Comparison of ENCODE assay signal across 12 cellular contexts in the genomic region with DNA sequence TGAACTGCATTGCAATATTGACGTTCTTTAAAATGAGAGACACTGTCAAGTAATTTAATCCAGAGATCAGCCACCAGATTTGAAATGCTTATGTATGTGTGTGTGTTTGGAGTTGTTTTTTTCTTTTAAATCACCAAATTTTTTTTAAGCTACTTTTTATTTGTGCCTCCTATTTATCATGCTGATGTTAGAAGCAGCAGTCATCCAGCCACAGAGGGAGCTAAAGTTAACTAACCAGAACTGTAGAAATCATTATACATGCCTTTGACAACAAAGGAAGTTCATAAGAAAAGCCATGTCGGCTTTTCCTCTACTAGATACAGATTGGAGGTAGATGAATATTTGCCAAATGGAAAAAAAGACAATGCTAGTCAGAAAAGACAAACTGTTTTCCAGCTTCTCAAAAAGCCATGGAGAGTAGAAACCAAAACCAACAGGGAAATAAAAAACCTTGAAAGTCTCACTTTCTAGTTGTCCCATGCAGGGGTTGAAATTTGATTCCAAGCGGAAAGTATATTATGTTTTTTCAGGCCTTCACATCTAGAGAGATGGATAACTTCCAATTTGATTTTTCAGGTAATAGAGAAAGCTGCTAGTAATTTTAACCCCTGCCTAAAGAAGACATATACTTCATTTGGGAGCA. TPM values are rescaled to one million over a fixed set of nuclear protein-coding genes. Genes with fewer than 3 reads are reported as not detected.
DNase-seq lines count a peak whose midpoint lies in the region; ATAC-seq, FAIRE-seq and TF ChIP-seq lines count a peak whose summit lies in the region.
"Had no signal": no experiment of that assay in that cellular context is flagged by ENCODE, and none has a peak within 500 bp of the region (broad histone marks: within the 10 kb centered on the region; RNA-seq: fewer than 3 reads in every experiment).

No MANE protein-coding gene starts in this region.

- no peak overlapping the region for H3K27ac Mint-ChIP-seq in activated CD4-positive, alpha-beta T cell treated with anti-CD3 and anti-CD28 coated beads for 36 hours
- no peak overlapping the region for H3K27ac Mint-ChIP-seq in activated naive CD4-positive, alpha-beta T cell treated with anti-CD3 and anti-CD28 coated beads for 36 hours

- no peak overlapping the region for H3K4me3 Mint-ChIP-seq in activated CD4-positive, alpha-beta T cell treated with anti-CD3 and anti-CD28 coated beads for 36 hours
- no peak overlapping the region for H3K4me3 Mint-ChIP-seq in activated naive CD4-positive, alpha-beta T cell treated with anti-CD3 and anti-CD28 coated beads for 36 hours

- 0 out of 2 replicates have a peak, but pooled peaks have one; percentile 14 for TF ChIP-seq CTCF in AG10803 (conservative IDR thresholded peaks at IDR 0.05; ENCODE audit: low read length)
- TF ChIP-seq CTCF in fibroblast of the aortic adventitia (IDR thresholded peaks at IDR 0.05; ENCODE audit: insufficient read depth, low read length), result peak; percentile 9

- no peak overlapping the region for H3K4me3 ChIP-seq in AG10803 (ENCODE audit: low read length)
- no peak overlapping the region for H3K4me3 ChIP-seq in fibroblast of the aortic adventitia (ENCODE audit: low read depth, low read length)
- H3K4me3 ChIP-seq in MG63, result no peak overlapping the region

- no peaks in the 10 kb centered on the region for H3K9me3 ChIP-seq in MG63

- DNase-seq in AG10803 (ENCODE audit: low read depth), result peak; percentile 18
- peak; percentile 16 for DNase-seq in NCI-H526 treated with DMSO at 0.1 percent for 48 hours (lab: John Stamatoyannopoulos, UW)
- no peak for DNase-seq in fibroblast of the aortic adventitia (ENCODE audit: low read depth)
- DNase-seq in islet precursor cell, result no peak
- DNase-seq in activated CD4-positive, alpha-beta T cell treated with anti-CD3 and anti-CD28 coated beads for 36 hours, result no peak
- no peak for DNase-seq in activated naive CD4-positive, alpha-beta T cell treated with anti-CD3 and anti-CD28 coated beads for 36 hours
- no peak for DNase-seq in MG63
- DNase-seq: activated T-cell treated with anti-CD3 and anti-CD28 coated beads, Interleukin-2, amount 50 U/mL, for 48 hours; naive B cell; NCI-H1694 treated with DMSO at 0.1 percent for 48 hours; stimulated activated CD4-positive, alpha-beta T cell treated with anti-CD3 and anti-CD28 coated beads, Interleukin-12 subunit alpha, Interleukin-12 subunit beta, amount 100 ng/mL, for 4 hours had no signal

- FAIRE-seq in G401.6 (lab: Jason Lieb, UNC), result peak; percentile 85

- H3K4me1 Mint-ChIP-seq in activated CD4-positive, alpha-beta T cell treated with anti-CD3 and anti-CD28 coated beads for 36 hours, result peaks cover 57% of the 10 kb centered on the region
- H3K4me1 Mint-ChIP-seq in activated naive CD4-positive, alpha-beta T cell treated with anti-CD3 and anti-CD28 coated beads for 36 hours (ENCODE audit: low read depth), result peaks cover 51% of the 10 kb centered on the region

- no peaks in the 10 kb centered on the region for H3K9me3 Mint-ChIP-seq in activated CD4-positive, alpha-beta T cell treated with anti-CD3 and anti-CD28 coated beads for 36 hours (ENCODE audit: low read depth)
- H3K9me3 Mint-ChIP-seq in activated naive CD4-positive, alpha-beta T cell treated with anti-CD3 and anti-CD28 coated beads for 36 hours, result no peaks in the 10 kb centered on the region
- H3K9me3 Mint-ChIP-seq: naive B cell had no signal

- ATAC-seq in activated CD4-positive, alpha-beta T cell treated with anti-CD3 and anti-CD28 coated beads for 36 hours, result no peak

- H3K36me3 ChIP-seq in MG63, result peaks cover 14% of the 10 kb centered on the region; the same call in 1 of the 2 replicates

- POLR2A ChIA-PET in activated CD4-positive, alpha-beta T cell treated with anti-CD3 and anti-CD28 coated beads for 36 hours (lab: Charles Lee), result no interaction called here

- no peaks in the 10 kb centered on the region for H3K27me3 ChIP-seq in MG63

- CTCF ChIA-PET in activated CD4-positive, alpha-beta T cell treated with anti-CD3 and anti-CD28 coated beads for 36 hours (lab: Charles Lee), result interaction anchor here (0.5 to 8.1 kb wide), 4 partner anchors 15 to 428 kb away, joined by 3 to 78 read pairs (median 4); no protein-coding TSS in a partner anchor
- CTCF ChIA-PET in activated naive CD4-positive, alpha-beta T cell treated with anti-CD3 and anti-CD28 coated beads for 36 hours (lab: Charles Lee), result interaction anchor here (0.6 to 2.0 kb wide), 6 partner anchors 14 to 488 kb away, joined by 3 to 14 read pairs (median 6); no protein-coding TSS in a partner anchor

- intact Hi-C loops in activated CD4-positive, alpha-beta T cell treated with anti-CD3 and anti-CD28 coated beads for 36 hours (cut with DNase I, micrococcal nuclease), result loop anchor here (2.0 to 10.0 kb wide), 4 partner anchors 14 to 1764 kb away; a partner anchor contains a TSS
- intact Hi-C loops in activated naive CD4-positive, alpha-beta T cell treated with anti-CD3 and anti-CD28 coated beads for 36 hours (cut with micrococcal nuclease), result loop anchor here (5.0 to 10.0 kb wide), 2 partner anchors 1204 to 1496 kb away; a partner anchor contains a TSS

- no peaks in the 10 kb centered on the region for H3K27me3 Mint-ChIP-seq in activated CD4-positive, alpha-beta T cell treated with anti-CD3 and anti-CD28 coated beads for 36 hours
- no peaks in the 10 kb centered on the region for H3K27me3 Mint-ChIP-seq in activated naive CD4-positive, alpha-beta T cell treated with anti-CD3 and anti-CD28 coated beads for 36 hours (ENCODE audit: low read depth)
- H3K27me3 Mint-ChIP-seq: naive B cell had no signal

- H3K36me3 Mint-ChIP-seq in activated CD4-positive, alpha-beta T cell treated with anti-CD3 and anti-CD28 coated beads for 36 hours (ENCODE audit: low read depth), result peaks cover 11% of the 10 kb centered on the region
- no peaks in the 10 kb centered on the region for H3K36me3 Mint-ChIP-seq in activated naive CD4-positive, alpha-beta T cell treated with anti-CD3 and anti-CD28 coated beads for 36 hours (ENCODE audit: low read depth)
- H3K36me3 Mint-ChIP-seq: naive B cell had no signal

RNA-seq across cellular contexts. Expression of a gene that starts 4.5 kb away (rescaled TPM):
- total RNA-seq in fibroblast of the aortic adventitia (ENCODE audit: low replicate concordance), result 30.4 and 33.8 TPM in 2 replicates
- total RNA-seq in activated CD4-positive, alpha-beta T cell treated with anti-CD3 and anti-CD28 coated beads for 36 hours, result 10 to 100 TPM in 1 of 2 experiments, 1 to 10 TPM in 1; 9.5 to 10.7 TPM
- 10 to 100 TPM in 1 of 2 experiments, 1 to 10 TPM in 1; 9.0 to 10.3 TPM for total RNA-seq in activated naive CD4-positive, alpha-beta T cell treated with anti-CD3 and anti-CD28 coated beads for 36 hours
- total RNA-seq in MG63 (2014; rRNA removed; shearing (Covaris generic); ENCODE audit: low replicate concordance), result 6.9 and 15.8 TPM in 2 replicates

RNA-seq across cellular contexts. Expression of a gene that starts 7.3 kb away (rescaled TPM):
- 7.8 and 13.7 TPM in 2 replicates for total RNA-seq in fibroblast of the aortic adventitia (ENCODE audit: low replicate concordance)
- 1 to 10 TPM; 1.7 to 1.9 TPM for total RNA-seq in activated CD4-positive, alpha-beta T cell treated with anti-CD3 and anti-CD28 coated beads for 36 hours
- total RNA-seq in activated naive CD4-positive, alpha-beta T cell treated with anti-CD3 and anti-CD28 coated beads for 36 hours, result 1 to 10 TPM; 1.4 to 1.6 TPM
- total RNA-seq in MG63 (2014; rRNA removed; shearing (Covaris generic); ENCODE audit: low replicate concordance), result 1.4 TPM in 2 replicates

RNA-seq across cellular contexts. Expression of a gene that starts 56.6 kb away (rescaled TPM):
- 35.8 and 43.4 TPM in 2 replicates for total RNA-seq in fibroblast of the aortic adventitia (ENCODE audit: low replicate concordance)
- 10 to 100 TPM; 15.2 to 18.7 TPM for total RNA-seq in activated CD4-positive, alpha-beta T cell treated with anti-CD3 and anti-CD28 coated beads for 36 hours
- total RNA-seq in activated naive CD4-positive, alpha-beta T cell treated with anti-CD3 and anti-CD28 coated beads for 36 hours, result 10 to 100 TPM; 22.3 to 25.1 TPM
- total RNA-seq in MG63 (2014; rRNA removed; shearing (Covaris generic); ENCODE audit: low replicate concordance), result 12.9 and 29.4 TPM in 2 replicates

Comparison
In these comparisons a context has a peak if more than half of its experiments do, and no peak if none do; other contexts are left out.
1. DNase-seq: peak in AG10803 (single experiment) and NCI-H526 treated with DMSO at 0.1 percent for 48 hours (single experiment); none in fibroblast of the aortic adventitia (single experiment), islet precursor cell (single experiment), activated CD4-positive, alpha-beta T cell treated with anti-CD3 and anti-CD28 coated beads for 36 hours (single experiment), activated naive CD4-positive, alpha-beta T cell treated with anti-CD3 and anti-CD28 coated beads for 36 hours (single experiment) and MG63 (single experiment).